ENCODE assay signal across 16 cellular contexts in the genomic region with DNA sequence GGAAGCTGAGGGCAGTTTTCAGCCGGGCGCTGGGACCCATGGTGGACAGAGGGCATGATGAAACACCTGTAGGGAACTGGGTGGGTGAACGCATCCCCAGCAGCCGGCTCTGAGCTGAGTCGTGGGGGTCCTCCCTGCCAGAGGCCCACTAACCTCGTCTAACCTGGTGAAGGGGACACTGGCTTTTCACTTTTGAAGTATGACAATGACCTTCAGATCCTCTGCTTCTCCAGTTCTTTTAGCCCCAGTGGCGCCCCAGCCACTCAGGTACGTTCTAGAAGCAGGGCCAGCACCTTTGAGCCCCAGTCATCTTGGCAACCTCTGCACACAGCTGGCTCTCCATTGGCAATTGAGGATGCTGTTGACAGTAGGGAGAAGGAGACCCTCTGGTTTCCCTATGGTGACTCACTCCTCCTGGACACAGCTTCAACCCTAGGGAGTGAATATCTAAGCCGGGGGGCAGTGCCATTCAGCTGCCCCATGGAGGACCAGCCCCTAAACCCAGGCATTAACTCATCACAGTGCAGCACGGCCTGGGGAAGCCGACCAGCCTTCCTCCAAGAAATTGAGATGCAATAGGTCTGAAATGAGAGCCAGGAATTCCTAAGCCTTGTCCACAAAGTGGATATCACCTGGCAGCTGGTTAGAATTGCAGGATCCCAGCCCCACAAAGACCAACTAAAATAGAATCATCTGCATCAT. TPM values are rescaled to one million over a fixed set of nuclear protein-coding genes. Genes with fewer than 3 reads are reported as not detected.
DNase-seq lines count a peak whose midpoint lies in the region; ATAC-seq and TF ChIP-seq lines count a peak whose summit lies in the region.
"Had no signal": no experiment of that assay in that cellular context is flagged by ENCODE, and none has a peak within 500 bp of the region (broad histone marks: within the 10 kb centered on the region; RNA-seq: fewer than 3 reads in every experiment).

No MANE protein-coding gene starts in this region.

- no peak overlapping the region for H4K8ac ChIP-seq in neuronal stem cell (ENCODE audit: low read depth, low read length)

- no peak for TF ChIP-seq CTCF in DND-41 (IDR thresholded peaks at IDR 0.05; ENCODE audit: borderline replicate concordance, extremely low read depth, low read length, poor library complexity, severe bottlenecking)

- no peak overlapping the region for H3K18ac ChIP-seq in neuronal stem cell (ENCODE audit: low read length)

- no peak overlapping the region for H2BK12ac ChIP-seq in neuronal stem cell (ENCODE audit: low read length)

- no peaks in the 10 kb centered on the region for H4K20me1 ChIP-seq in DND-41 (ENCODE audit: insufficient read depth, low read length)

- H2BK15ac ChIP-seq in neuronal stem cell (ENCODE audit: low read length): no peak overlapping the region

- H3K9me3 ChIP-seq in DND-41 (ENCODE audit: insufficient read depth, low read length, severe bottlenecking) (no peaks in the 10 kb centered on the region), neuronal stem cell (replicated peaks in 1 of 2; ENCODE audit: control insufficient read depth in 2 of 2, insufficient read depth in 1 of 2, low read depth in 1 of 2, low read length in 2 of 2) (no peaks in the 10 kb centered on the region)
- H3K9me3 ChIP-seq: heart right ventricle, tibial nerve had no signal

- WGBS in neuronal stem cell (ENCODE audit: extremely low coverage in 2 of 2, insufficient read length in 2 of 2, insufficient replicate concordance in 1 of 2), 2 donors: no CpG with 5 or more reads among the region's 11 CpGs

- H3K4me3 ChIP-seq in DND-41 (ENCODE audit: low read depth in 1 of 2, low read length in 2 of 2) (no peak overlapping the region), neuronal stem cell (ENCODE audit: low read length in 2 of 2) (no peak overlapping the region)
- H3K4me3 ChIP-seq: heart right ventricle, tibial nerve had no signal

- H3K36me3 ChIP-seq in DND-41 (ENCODE audit: insufficient read depth, low read length) (peaks cover 26% of the 10 kb centered on the region), neuronal stem cell (replicated peaks in 1 of 2; ENCODE audit: control insufficient read depth in 2 of 2, insufficient read depth in 2 of 2, low read length in 2 of 2) (peaks cover 2 to 62% of the 10 kb centered on the region in 2 donors)

- H3K27ac ChIP-seq in DND-41 (ENCODE audit: low read length): peak overlapping the region; percentile 3; the same call in 1 of the 2 replicates
- no peak overlapping the region for H3K27ac ChIP-seq in neuronal stem cell (replicated peaks; ENCODE audit: low read length)
- H3K27ac ChIP-seq: 22Rv1, tibial nerve had no signal

- no peaks in the 10 kb centered on the region for H3K79me1 ChIP-seq in neuronal stem cell (ENCODE audit: low read depth, low read length)

- H3K36me3 Mint-ChIP-seq in T-helper 1 cell treated with Interleukin-12 subunit alpha and Interleukin-12 subunit beta and Interleukin-4 antibody, amounts not matched to agents 30 μg/mL and 1 μg/mL, for 36 hours (ENCODE audit: low read depth): peaks cover 22% of the 10 kb centered on the region
- peaks cover 25% of the 10 kb centered on the region for H3K36me3 Mint-ChIP-seq in activated naive CD8-positive, alpha-beta T cell treated with anti-CD3 and anti-CD28 coated beads for 36 hours

- no peak overlapping the region for H2AFZ ChIP-seq in DND-41 (ENCODE audit: low read depth, low read length)
- H2AFZ ChIP-seq in neuronal stem cell (ENCODE audit: low read length): no peak overlapping the region

- peak overlapping the region; percentile 58 for H3K14ac ChIP-seq in neuronal stem cell (ENCODE audit: low read length)

- peak overlapping the region; percentile 40 for H3K23ac ChIP-seq in neuronal stem cell (ENCODE audit: low read depth, low read length, poor library complexity)

- no peak overlapping the region for H3K4me2 ChIP-seq in DND-41 (ENCODE audit: insufficient read depth, low read length)
- no peak overlapping the region for H3K4me2 ChIP-seq in neuronal stem cell (ENCODE audit: insufficient read depth, low read length, poor library complexity, severe bottlenecking)

- H3K4me3 Mint-ChIP-seq in T-helper 1 cell treated with Interleukin-12 subunit alpha and Interleukin-12 subunit beta and Interleukin-4 antibody, amounts not matched to agents 30 μg/mL and 1 μg/mL, for 36 hours: no peak overlapping the region
- H3K4me3 Mint-ChIP-seq in activated naive CD8-positive, alpha-beta T cell treated with anti-CD3 and anti-CD28 coated beads for 36 hours: no peak overlapping the region

- no peaks in the 10 kb centered on the region for H3K27me3 ChIP-seq in DND-41 (ENCODE audit: insufficient read depth, low read length, poor library complexity)
- H3K27me3 ChIP-seq in neuronal stem cell (ENCODE audit: control insufficient read depth in 3 of 3, insufficient read depth in 3 of 3, low read depth in 1 of 3, low read length in 3 of 3): no peaks in the 10 kb centered on the region
- H3K27me3 ChIP-seq: heart right ventricle, tibial nerve had no signal

- no peaks in the 10 kb centered on the region for H3K79me2 ChIP-seq in DND-41 (ENCODE audit: insufficient read depth, low read length)

- peaks cover 47% of the 10 kb centered on the region for H3K4me1 Mint-ChIP-seq in T-helper 1 cell treated with Interleukin-12 subunit alpha and Interleukin-12 subunit beta and Interleukin-4 antibody, amounts not matched to agents 30 μg/mL and 1 μg/mL, for 36 hours (ENCODE audit: low read depth)
- H3K4me1 Mint-ChIP-seq in activated naive CD8-positive, alpha-beta T cell treated with anti-CD3 and anti-CD28 coated beads for 36 hours: peaks cover 45% of the 10 kb centered on the region

- peak overlapping the region; percentile 53 for H2AK5ac ChIP-seq in neuronal stem cell (ENCODE audit: low read depth, low read length)

- ATAC-seq in DND-41 (ENCODE audit: insufficient read depth, low read depth) (no peak), GM19397 (IDR thresholded peaks at IDR 0.05; ENCODE audit: unreplicated experiment) (no peak)
- ATAC-seq: heart right ventricle had no signal

- no peaks in the 10 kb centered on the region for H3K9me3 Mint-ChIP-seq in T-helper 1 cell treated with Interleukin-12 subunit alpha and Interleukin-12 subunit beta and Interleukin-4 antibody, amounts not matched to agents 30 μg/mL and 1 μg/mL, for 36 hours
- H3K9me3 Mint-ChIP-seq in activated naive CD8-positive, alpha-beta T cell treated with anti-CD3 and anti-CD28 coated beads for 36 hours: peaks cover 3% of the 10 kb centered on the region

- H3K9ac ChIP-seq in DND-41 (ENCODE audit: low read depth, low read length) (no peak overlapping the region), neuronal stem cell (ENCODE audit: low read depth, low read length, poor library complexity) (no peak overlapping the region)

- H2BK120ac ChIP-seq in neuronal stem cell (ENCODE audit: low read depth, low read length): no peak overlapping the region

- H3K4me1 ChIP-seq in DND-41 (ENCODE audit: insufficient read depth, low read length) (peaks cover 49% of the 10 kb centered on the region), neuronal stem cell (ENCODE audit: control insufficient read depth in 2 of 2, insufficient read depth in 1 of 2, low read depth in 1 of 2, low read length in 2 of 2) (peaks cover 13 to 21% of the 10 kb centered on the region in 2 donors)

- no peaks in the 10 kb centered on the region for H3K27me3 Mint-ChIP-seq in T-helper 1 cell treated with Interleukin-12 subunit alpha and Interleukin-12 subunit beta and Interleukin-4 antibody, amounts not matched to agents 30 μg/mL and 1 μg/mL, for 36 hours (ENCODE audit: low read depth)
- H3K27me3 Mint-ChIP-seq in activated naive CD8-positive, alpha-beta T cell treated with anti-CD3 and anti-CD28 coated beads for 36 hours: no peaks in the 10 kb centered on the region

- no peak overlapping the region for H4K91ac ChIP-seq in neuronal stem cell (ENCODE audit: low read depth, low read length, poor library complexity)

- DNase-seq in T-helper 1 cell (no peak), DND-41 (no peak), neuronal stem cell (ENCODE audit: low spot score) (no peak), NOMO-1 treated with dmso at 0.1 percent for 144 hours (lab: John Stamatoyannopoulos, UW; ENCODE audit: unreplicated experiment) (no peak), MV-4-11 (lab: John Stamatoyannopoulos, UW) (no peak)
- DNase-seq in activated naive CD8-positive, alpha-beta T cell treated with anti-CD3 and anti-CD28 coated beads for 36 hours: no peak
- DNase-seq: erythroblast, GDM1, heart right ventricle, NCI-H2029, NCI-H69, RPMI8226 had no signal

- no peak overlapping the region for H3K4ac ChIP-seq in neuronal stem cell (ENCODE audit: low read length)

- peak overlapping the region; percentile 51 for H3K27ac Mint-ChIP-seq in T-helper 1 cell treated with Interleukin-12 subunit alpha and Interleukin-12 subunit beta and Interleukin-4 antibody, amounts not matched to agents 30 μg/mL and 1 μg/mL, for 36 hours
- peak overlapping the region; percentile 97 for H3K27ac Mint-ChIP-seq in activated naive CD8-positive, alpha-beta T cell treated with anti-CD3 and anti-CD28 coated beads for 36 hours

- no peak overlapping the region for H2BK5ac ChIP-seq in neuronal stem cell (ENCODE audit: low read length)

RNA-seq across cellular contexts. Expression of a gene that starts 46.1 kb away (rescaled TPM):
- 10 to 100 TPM; 51.5 to 52.7 TPM for total RNA-seq in activated naive CD8-positive, alpha-beta T cell treated with anti-CD3 and anti-CD28 coated beads for 36 hours
- 38.0 TPM for polyA plus RNA-seq in neuronal stem cell (2013, experiment 1 of 2)
- polyA plus RNA-seq in neuronal stem cell (2013, experiment 2 of 2): 39.3 TPM
